25 cellular contexts compared by ENCODE assay signal in the genomic region with DNA sequence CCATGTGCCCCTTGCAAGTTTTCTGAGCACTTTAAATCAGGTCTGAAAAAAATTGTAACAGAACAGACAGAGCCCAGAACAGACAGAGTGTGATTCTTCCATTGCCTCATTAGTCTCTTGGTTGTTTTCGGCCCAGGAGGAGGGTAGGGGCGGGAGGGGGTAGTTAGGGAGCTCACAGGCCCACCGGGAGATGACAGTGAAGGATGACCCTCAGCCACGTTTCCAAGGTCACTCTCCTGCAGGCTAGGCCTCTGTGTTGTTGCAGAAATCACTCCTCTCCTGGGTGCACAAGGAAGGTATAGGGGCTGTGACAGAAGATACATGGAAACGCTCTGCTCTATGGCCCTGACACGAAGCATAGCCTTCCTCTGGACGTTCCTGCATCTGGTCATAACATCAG.
"Had no signal": no experiment of that assay in that cellular context is flagged by ENCODE, and none has a peak within 500 bp of the region (broad histone marks: within the 10 kb centered on the region; RNA-seq: fewer than 3 reads in every experiment).

No MANE protein-coding gene starts in this region.

- H3K27ac ChIP-seq: ascending aorta, breast epithelium, coronary artery, dorsolateral prefrontal cortex, VCaP had no signal

- H3K27me3 ChIP-seq: ascending aorta, breast epithelium, dorsolateral prefrontal cortex had no signal

- H3K36me3 ChIP-seq: ascending aorta, breast epithelium had no signal

- H3K4me1 ChIP-seq: ascending aorta, breast epithelium had no signal

- H3K9me3 ChIP-seq: ascending aorta, breast epithelium had no signal

- H3K4me3 ChIP-seq: ascending aorta, breast epithelium, coronary artery, dorsolateral prefrontal cortex had no signal

- ATAC-seq: activated naive CD4-positive, alpha-beta T cell treated with anti-CD3 and anti-CD28 coated beads, Interleukin-2, amount 50 U/mL, for 72 hours; activated T-cell treated with anti-CD3 and anti-CD28 coated beads, Interleukin-2, amount 50 U/mL, for 72 hours; esophagus mucosa; WTC11 had no signal

- DNase-seq: activated CD4-positive, alpha-beta memory T cell treated with anti-CD3 and anti-CD28 coated beads, Interleukin-2, amount 10 ng/mL, durations not matched to agents 7 days and 5 days; activated CD4-positive, alpha-beta T cell treated with anti-CD3 and anti-CD28 coated beads for 1 hour; activated CD4-positive, alpha-beta T cell treated with anti-CD3 and anti-CD28 coated beads for 4 hours; activated CD4-positive, alpha-beta T cell treated with anti-CD3 and anti-CD28 coated beads, Interleukin-2, amount 10 ng/mL, durations not matched to agents 7 days and 5 days; activated CD4-positive, alpha-beta T cell treated with anti-CD3 and anti-CD28 coated beads, Interleukin-2, amount 50 U/mL, for 4 hours; activated CD8-positive, alpha-beta memory T cell treated with anti-CD3 and anti-CD28 coated beads, Interleukin-2, amount 50 U/mL, for 48 hours; activated gamma-delta T cell; activated naive CD4-positive, alpha-beta T cell; activated naive CD4-positive, alpha-beta T cell treated with anti-CD3 and anti-CD28 coated beads, Interleukin-2, amount 10 ng/mL, durations not matched to agents 7 days and 5 days; activated naive CD8-positive, alpha-beta T cell treated with anti-CD3 and anti-CD28 coated beads, Interleukin-2, amount 10 ng/mL, durations not matched to agents 7 days and 5 days; activated T-cell treated with anti-CD3 and anti-CD28 coated beads for 4 hours; activated T-cell treated with anti-CD3 and anti-CD28 coated beads, Interleukin-2, amount 50 U/mL, for 24 hours; activated T-cell treated with anti-CD3 and anti-CD28 coated beads, Interleukin-2, amount 50 U/mL, for 72 hours; dorsolateral prefrontal cortex; effector memory CD4-positive, alpha-beta T cell; endodermal cell; foreskin fibroblast; T-helper 2 cell had no signal
